1 cellular context compared by ENCODE assay signal in the genomic region with DNA sequence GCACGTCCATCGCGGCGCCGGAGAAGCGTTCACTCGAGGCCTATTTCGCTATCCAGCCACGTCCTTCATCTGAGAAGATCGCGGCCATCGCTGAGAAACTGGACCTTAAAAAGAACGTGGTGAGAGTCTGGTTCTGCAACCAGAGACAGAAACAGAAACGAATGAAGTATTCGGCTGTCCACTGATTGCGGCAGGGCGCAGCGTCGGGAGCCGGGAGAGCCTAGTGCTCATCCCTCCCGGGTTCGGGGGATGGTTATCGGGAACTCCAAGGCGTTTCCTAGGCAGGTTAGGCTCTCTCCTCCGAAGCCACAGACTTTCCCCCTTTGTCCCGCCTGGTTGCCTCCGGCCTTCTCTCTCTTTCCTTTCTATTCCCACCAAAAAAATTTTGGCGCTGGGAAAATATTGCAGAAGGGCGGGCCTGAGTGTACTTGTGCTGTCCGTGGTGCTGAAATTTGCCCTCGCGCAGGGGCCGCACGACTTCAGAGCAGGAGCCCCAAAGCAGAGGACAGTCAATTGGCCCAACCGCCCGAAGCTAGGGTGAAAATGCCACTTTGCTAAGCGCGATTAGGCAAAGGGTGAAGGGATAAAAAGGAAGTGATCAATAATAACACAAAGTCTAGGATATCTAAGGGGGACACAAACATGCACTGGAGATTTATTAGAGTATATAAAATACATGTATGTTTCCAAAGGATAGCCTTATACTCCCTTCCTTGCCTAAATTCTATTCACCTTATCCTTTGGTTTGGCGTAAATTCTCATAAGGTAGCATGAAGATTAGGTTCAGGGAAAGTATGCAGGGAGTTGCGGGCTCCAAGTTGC.
TF ChIP-seq lines count a peak whose summit lies in the region.

No MANE protein-coding gene starts in this region.

TF ChIP-seq in GM23338, 12 proteins besides CTCF, POLR2A, EP300 and RAD21 (continued from another document):
- no peak for TF ChIP-seq ZNF462 (CRISPR knock-in tag; IDR thresholded peaks at IDR 0.05)
- TF ChIP-seq EZH2 (IDR thresholded peaks at IDR 0.05; ENCODE audit: low read depth, unreplicated experiment), result peak; percentile 97
- no peak for TF ChIP-seq JUNB (IDR thresholded peaks at IDR 0.05; ENCODE audit: unreplicated experiment)
TF ChIP-seq in GM23338: peak in this region for 3.
